Comparison of ENCODE assay signal across 2 cellular contexts in genomic region chr11:77519847-77520246, GRCh38.
TF ChIP-seq lines count a peak whose summit lies in the region.

No MANE protein-coding gene starts in this region.

TF ChIP-seq in HCT116, 20 proteins besides CTCF, POLR2A, EP300 and RAD21:
- TF ChIP-seq EGR1 (IDR thresholded peaks at IDR 0.05; ENCODE audit: low read depth), result no peak
- TF ChIP-seq REST (IDR thresholded peaks at IDR 0.05; ENCODE audit: low read depth), result no peak
- TF ChIP-seq CEBPB (IDR thresholded peaks at IDR 0.05; ENCODE audit: low read depth), result no peak
TF ChIP-seq in HCT116: peak in this region for 0.

TF ChIP-seq in H1, 55 proteins besides CTCF, POLR2A, EP300 and RAD21:
- no peak for TF ChIP-seq EZH2 (IDR thresholded peaks at IDR 0.05; ENCODE audit: low read depth, low read length, severe bottlenecking)
- TF ChIP-seq CEBPB (IDR thresholded peaks at IDR 0.05; ENCODE audit: low read depth, low read length), result no peak
- TF ChIP-seq MAFK (IDR thresholded peaks at IDR 0.05; ENCODE audit: low read depth, low read length), result no peak
- TF ChIP-seq SP4 (IDR thresholded peaks at IDR 0.05; ENCODE audit: low read length), result no peak
- TF ChIP-seq SIN3A (conservative IDR thresholded peaks at IDR 0.05 in 1 of 2, IDR thresholded peaks at IDR 0.05 in 1 of 2; ENCODE audit: low read depth in 1 of 2, low read length in 2 of 2), result no peak
- TF ChIP-seq JUND (IDR thresholded peaks at IDR 0.05; ENCODE audit: low read length), result no peak
- TF ChIP-seq POLR2AphosphoS5 (IDR thresholded peaks at IDR 0.05; ENCODE audit: low read depth, low read length), result no peak
- no peak for TF ChIP-seq CBX5 (IDR thresholded peaks at IDR 0.05; ENCODE audit: low read depth, low read length)
- TF ChIP-seq SUZ12 (IDR thresholded peaks at IDR 0.05; ENCODE audit: low read length), result no peak
- TF ChIP-seq POU5F1 (IDR thresholded peaks at IDR 0.05; ENCODE audit: low read depth, low read length), result no peak
